ENCODE assay signal across 8 cellular contexts in genomic region chr19:13037161-13037560, GRCh38. TPM values are rescaled to one million over a fixed set of nuclear protein-coding genes. Genes with fewer than 3 reads are reported as not detected.
DNase-seq lines count a peak whose midpoint lies in the region; ATAC-seq and TF ChIP-seq lines count a peak whose summit lies in the region.
"Had no signal": no experiment of that assay in that cellular context is flagged by ENCODE, and none has a peak within 500 bp of the region (broad histone marks: within the 10 kb centered on the region; RNA-seq: fewer than 3 reads in every experiment).

No MANE protein-coding gene starts in this region.

- no peaks in the 10 kb centered on the region for H3K9me3 ChIP-seq in left lung
- no peaks in the 10 kb centered on the region for H3K9me3 ChIP-seq in transverse colon

- H3K4me1 ChIP-seq in left lung (peaks cover 72 to 83% of the 10 kb centered on the region in 2 donors), transverse colon (peaks cover 54 to 93% (median 74%) of the 10 kb centered on the region in 4 donors)

- no peaks in the 10 kb centered on the region for H3K36me3 ChIP-seq in left lung
- H3K36me3 ChIP-seq in transverse colon: no peaks in the 10 kb centered on the region
- H3K36me3 ChIP-seq in H7 (replicated peaks; ENCODE audit: control insufficient read depth, insufficient read depth, low read length): no peaks in the 10 kb centered on the region

- ATAC-seq in left lung (peak; percentile 9), HG02642 (IDR thresholded peaks at IDR 0.05; ENCODE audit: poor library complexity, unreplicated experiment) (no peak)

- WGBS in transverse colon (ENCODE audit: low coverage in 1 of 2), 2 donors: 36 to 53% methylated on average over 7 of the region's 7 CpGs

- H3K27ac ChIP-seq in left lung: peak overlapping the region; percentile 69 to 82
- peak overlapping the region; percentile 78 to 87 (median 80) for H3K27ac ChIP-seq in transverse colon

- TF ChIP-seq POLR2A in transverse colon (IDR thresholded peaks at IDR 0.05): no peak

- in situ Hi-C loops in astrocyte of the spinal cord (cut with HindIII; ENCODE audit: low sequenced_read_pairs): no loop called here
- in situ Hi-C loops in transverse colon (cut with MboI; ENCODE audit: low pct_ligation_motif_present in 1 of 4, low pct_unique_long_range_greater_than_20kb in 1 of 4, low sequenced_read_pairs in 3 of 4): loop anchor here in 2 of 4 donors (10.0 kb wide), 1 partner anchor 52 kb away; no protein-coding TSS in a partner anchor

- no peaks in the 10 kb centered on the region for H3K27me3 ChIP-seq in left lung
- no peaks in the 10 kb centered on the region for H3K27me3 ChIP-seq in transverse colon
- peaks cover 13% of the 10 kb centered on the region for H3K27me3 ChIP-seq in H7 (ENCODE audit: control insufficient read depth, insufficient read depth, low read length)

- H3K4me3 ChIP-seq in astrocyte of the spinal cord (ENCODE audit: low read depth, low read length) (no peak overlapping the region), left lung (no peak overlapping the region), transverse colon (no peak overlapping the region), H7 (ENCODE audit: insufficient read depth, low read depth, low read length) (no peak overlapping the region)

- no peak for TF ChIP-seq CTCF in astrocyte of the spinal cord (IDR thresholded peaks at IDR 0.05; ENCODE audit: low read depth, low read length)
- TF ChIP-seq CTCF in left lung (IDR thresholded peaks at IDR 0.05): no peak
- no peak for TF ChIP-seq CTCF in transverse colon (IDR thresholded peaks at IDR 0.05)

- DNase-seq in LHCN-M2 (ENCODE audit: low read depth): peak; percentile 73
- peak; percentile 79 for DNase-seq in astrocyte of the spinal cord (ENCODE audit: low read depth, low spot score)
- DNase-seq in left lung: no peak
- no peak for DNase-seq in transverse colon
- DNase-seq in H7: no peak
- DNase-seq in cerebellar nuclear complex (lab: John Stamatoyannopoulos, UW): no peak
- DNase-seq: effector CD4-positive, alpha-beta T cell had no signal

- intact Hi-C loops in left lung (cut with DNase I) (no loop called here), transverse colon (cut with DNase I; ENCODE audit: low total_unique reads) (no loop called here)

- no peak for TF ChIP-seq EP300 in transverse colon (IDR thresholded peaks at IDR 0.05; ENCODE audit: low read depth)

RNA-seq across cellular contexts. Expression of gene NFIX, which starts 41.9 kb away (rescaled TPM):
- total RNA-seq in LHCN-M2 (2014; rRNA removed) (9.2 and 13.9 TPM in 2 replicates), left lung (100 to 1,000 TPM; 166 to 237 TPM), transverse colon (10 to 100 TPM; 25.4 to 53.1 (median 29.3) TPM)
- 45.4 TPM for polyA plus RNA-seq in LHCN-M2 (2012)
- 0.03 and 0.07 TPM in 2 replicates for total RNA-seq in H7 (2014; rRNA removed; shearing (Covaris generic))

Comparison
In these comparisons a context has a peak if more than half of its experiments do, and no peak if none do; other contexts are left out.
1. DNase-seq: peak in LHCN-M2 (single experiment) and astrocyte of the spinal cord (single experiment); none in left lung (0 of 2), transverse colon (single experiment), H7 (single experiment) and cerebellar nuclear complex (0 of 2).